ENCODE assay signal across 36 cellular contexts in genomic region chr1:26197301-26197700, GRCh38. TPM values are rescaled to one million over a fixed set of nuclear protein-coding genes. Genes with fewer than 3 reads are reported as not detected.
"Had no signal": no experiment of that assay in that cellular context is flagged by ENCODE, and none has a peak within 500 bp of the region (broad histone marks: within the 10 kb centered on the region; RNA-seq: fewer than 3 reads in every experiment).

No MANE protein-coding gene starts in this region.

- H3K79me2 ChIP-seq: parathyroid adenoma had no signal

- H3K27me3 ChIP-seq: ovary, suprapubic skin, testis, transverse colon, upper lobe of right lung, uterus had no signal

- H3K27ac Mint-ChIP-seq: naive B cell; natural killer cell treated with Interleukin-12 subunit alpha and Interleukin-12 subunit beta and Interleukin-15 and Interleukin-18, amount 100 ng/mL, for 72 hours; nephron progenitor cell; progenitor cell of endocrine pancreas; stimulated activated memory B cell treated with anti-CD40 and anti-IgM and Interleukin-4, amounts not matched to agents 10 μg/mL and 1 μg/mL and 100 μg/mL, for 72 hours; stimulated activated naive CD8-positive, alpha-beta T cell treated with anti-CD3 and anti-CD28 coated beads, Interleukin-15, amount 100 ng/mL, for 72 hours; type B pancreatic cell had no signal

- H2AFZ ChIP-seq: parathyroid adenoma had no signal

- H3K4me1 ChIP-seq: psoas muscle, tibial artery, transverse colon, upper lobe of right lung, uterus had no signal

- DNase-seq: naive B cell; naive thymus-derived CD8-positive, alpha-beta T cell; nephron progenitor cell; occipital lobe; ovary; psoas muscle; right cardiac atrium; spleen; stimulated activated CD4-positive, alpha-beta T cell treated with anti-CD3 and anti-CD28 coated beads, Interleukin-12 subunit alpha, Interleukin-12 subunit beta, amount 100 ng/mL, for 4 hours; stimulated activated CD4-positive, alpha-beta T cell treated with anti-CD3 and anti-CD28 coated beads, Interleukin-1b, Interleukin-23, amount 100 ng/mL, for 48 hours; stimulated activated CD4-positive, alpha-beta T cell treated with anti-CD3 and anti-CD28 coated beads, Interleukin-4, amount 100 ng/mL, for 1 hour; stimulated activated CD4-positive, alpha-beta T cell treated with anti-CD3 and anti-CD28 coated beads, Interleukin-4, amount 100 ng/mL, for 4 hours; stimulated activated CD8-positive, alpha-beta memory T cell treated with anti-CD3 and anti-CD28 coated beads, Interleukin-4, amount 100 ng/mL, for 48 hours; stimulated activated naive CD4-positive, alpha-beta T cell; stimulated activated naive CD8-positive, alpha-beta T cell treated with anti-CD3 and anti-CD28 coated beads, Interleukin-15, amount 100 ng/mL, for 72 hours; stimulated activated naive CD8-positive, alpha-beta T cell treated with anti-CD3 and anti-CD28 coated beads, Interleukin-15, Interleukin-2, amounts not matched to agents 100 U/mL and 50 U/mL, for 24 hours; substantia nigra; testis; tibial artery; transverse colon; upper lobe of right lung; uterus had no signal

- H3K4me1 Mint-ChIP-seq: neural crest cell had no signal

- H3K4me3 ChIP-seq: ovary, psoas muscle, skin epidermis, smooth muscle cell, spleen, suprapubic skin, testis, tibial artery, transverse colon, upper lobe of right lung, uterus had no signal

- H3K4me2 ChIP-seq: smooth muscle cell had no signal

- H3K4me3 Mint-ChIP-seq: naive B cell; natural killer cell treated with Interleukin-12 subunit alpha and Interleukin-12 subunit beta and Interleukin-15 and Interleukin-18, amount 100 ng/mL, for 72 hours; nephron progenitor cell; neural crest cell; stimulated activated memory B cell treated with anti-CD40 and anti-IgM and Interleukin-4, amounts not matched to agents 10 μg/mL and 1 μg/mL and 100 μg/mL, for 72 hours; stimulated activated naive CD8-positive, alpha-beta T cell treated with anti-CD3 and anti-CD28 coated beads, Interleukin-15, amount 100 ng/mL, for 72 hours; type B pancreatic cell had no signal

- H3K27ac ChIP-seq: ovary, parathyroid adenoma, psoas muscle, skin epidermis, spleen, suprapubic skin, testis, tibial artery, transverse colon, upper lobe of right lung, uterus had no signal

- H3K9ac ChIP-seq: parathyroid adenoma had no signal

- H3K36me3 ChIP-seq: ovary, spleen, suprapubic skin, tibial artery, transverse colon, upper lobe of right lung, uterus had no signal

- H3K9me3 Mint-ChIP-seq: naive B cell; naive thymus-derived CD8-positive, alpha-beta T cell; natural killer cell treated with Interleukin-12 subunit alpha and Interleukin-12 subunit beta and Interleukin-15 and Interleukin-18, amount 100 ng/mL, for 72 hours; nephron progenitor cell; neural crest cell; stimulated activated memory B cell treated with anti-CD40 and anti-IgM and Interleukin-4, amounts not matched to agents 10 μg/mL and 1 μg/mL and 100 μg/mL, for 72 hours; stimulated activated naive CD8-positive, alpha-beta T cell treated with anti-CD3 and anti-CD28 coated beads, Interleukin-15, amount 100 ng/mL, for 72 hours; type B pancreatic cell had no signal

- H3K9me3 ChIP-seq: ovary, psoas muscle, spleen, suprapubic skin, testis, tibial artery, transverse colon, upper lobe of right lung, uterus had no signal

- H3K36me3 Mint-ChIP-seq: naive B cell; naive thymus-derived CD8-positive, alpha-beta T cell; natural killer cell treated with Interleukin-12 subunit alpha and Interleukin-12 subunit beta and Interleukin-15 and Interleukin-18, amount 100 ng/mL, for 72 hours; stimulated activated memory B cell treated with anti-CD40 and anti-IgM and Interleukin-4, amounts not matched to agents 10 μg/mL and 1 μg/mL and 100 μg/mL, for 72 hours; type B pancreatic cell had no signal

RNA-seq across cellular contexts. Expression of gene CATSPER4, which starts 6.9 kb away (rescaled TPM):
- total RNA-seq: naive thymus-derived CD8-positive, alpha-beta T cell; natural killer cell treated with Interleukin-12 subunit alpha and Interleukin-12 subunit beta and Interleukin-15 and Interleukin-18, amount 100 ng/mL, for 72 hours; neural crest cell; occipital lobe; osteoblast; ovary; progenitor cell of endocrine pancreas; renal cortical epithelial cell; right cardiac atrium; sciatic nerve; smooth muscle cell; spleen; suprapubic skin; transverse colon; upper lobe of right lung; urinary bladder; uterus had no signal
- polyA plus RNA-seq: naive thymus-derived CD8-positive, alpha-beta T cell; ovary; right cardiac atrium; smooth muscle cell; urinary bladder had no signal

RNA-seq across cellular contexts. Expression of gene ZNF593OS, which starts 25.7 kb away (rescaled TPM):
- total RNA-seq: naive thymus-derived CD8-positive, alpha-beta T cell; natural killer cell treated with Interleukin-12 subunit alpha and Interleukin-12 subunit beta and Interleukin-15 and Interleukin-18, amount 100 ng/mL, for 72 hours; neural crest cell; occipital lobe; osteoblast; ovary; progenitor cell of endocrine pancreas; renal cortical epithelial cell; right cardiac atrium; sciatic nerve; smooth muscle cell; spleen; suprapubic skin; transverse colon; upper lobe of right lung; urinary bladder; uterus had no signal
- polyA plus RNA-seq: smooth muscle cell had no signal

RNA-seq across cellular contexts. Expression of gene C1orf232, which starts 28.5 kb away (rescaled TPM):
- total RNA-seq: naive thymus-derived CD8-positive, alpha-beta T cell; natural killer cell treated with Interleukin-12 subunit alpha and Interleukin-12 subunit beta and Interleukin-15 and Interleukin-18, amount 100 ng/mL, for 72 hours; neural crest cell; occipital lobe; osteoblast; ovary; progenitor cell of endocrine pancreas; psoas muscle; renal cortical epithelial cell; right cardiac atrium; sciatic nerve; smooth muscle cell; spleen; suprapubic skin; testis; transverse colon; upper lobe of right lung; urinary bladder; uterus had no signal
- polyA plus RNA-seq: naive thymus-derived CD8-positive, alpha-beta T cell; ovary; psoas muscle; right cardiac atrium; smooth muscle cell; spleen; thymus; urinary bladder had no signal
